Comparison of ENCODE assay signal across 16 cellular contexts in the genomic region with DNA sequence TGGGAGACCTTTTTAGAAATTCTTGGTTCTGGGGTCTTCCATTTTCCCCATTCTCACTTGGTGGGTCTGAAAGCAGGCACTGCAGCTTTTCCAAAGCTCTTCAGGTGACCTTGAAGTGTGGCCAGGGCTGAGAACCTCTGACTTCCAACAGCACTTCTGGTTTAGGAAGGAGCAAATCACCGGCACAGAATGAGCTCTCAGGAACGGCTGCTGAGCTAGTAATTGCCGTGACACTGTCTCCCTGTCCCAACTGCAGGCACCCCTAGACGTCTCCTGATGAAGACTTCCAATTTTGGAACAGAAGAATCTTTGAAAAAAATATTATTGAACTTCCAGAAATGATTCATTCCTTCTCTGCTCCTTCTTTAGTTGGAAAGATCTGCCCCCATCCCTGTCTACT. TPM values are rescaled to one million over a fixed set of nuclear protein-coding genes. Genes with fewer than 3 reads are reported as not detected.
A peak's percentile ranks its signal among the peaks of the same experiment; 100 is the strongest.
DNase-seq lines count a peak whose midpoint lies in the region; ATAC-seq and TF ChIP-seq lines count a peak whose summit lies in the region.
"Had no signal": no experiment of that assay in that cellular context is flagged by ENCODE, and none has a peak within 500 bp of the region (broad histone marks: within the 10 kb centered on the region; RNA-seq: fewer than 3 reads in every experiment).

No MANE protein-coding gene starts in this region.

- peak; percentile 24 for ATAC-seq in GM19438 (IDR thresholded peaks at IDR 0.05; ENCODE audit: low read depth, unreplicated experiment)
- ATAC-seq in HG03066 (IDR thresholded peaks at IDR 0.05; ENCODE audit: low read depth, unreplicated experiment): peak; percentile 5
- ATAC-seq in activated T-helper 17 cell treated with anti-CD3 and anti-CD28 coated beads, Interleukin-2, amount 50 U/mL, for 72 hours (replicated peaks): no peak

- peak overlapping the region in 6 of 10 experiments; percentile 15 to 42 (median 26); a peak in 6 of 20 replicates for H3K4me3 ChIP-seq in BLaER1 treated with 17β-estradiol and CSF1 and Interleukin-3, amounts not matched to agents 10 nM and 100 nM
- H3K4me3 ChIP-seq: cardiac muscle cell, ovary, SJSA1 had no signal

- peak overlapping the region; percentile 76 to 89 (median 81) for H3K4me2 ChIP-seq in BLaER1 treated with 17β-estradiol and CSF1 and Interleukin-3, amounts not matched to agents 10 nM and 100 nM

- H3K27ac Mint-ChIP-seq in activated T-helper 17 cell treated with anti-CD3 and anti-CD28 coated beads, Interleukin-2, amount 50 U/mL, for 72 hours: no peak overlapping the region
- H3K27ac Mint-ChIP-seq in chondrocyte (ENCODE audit: unreplicated experiment): no peak overlapping the region

- peaks cover 0 to 4% (median 0%) of the 10 kb centered on the region in 11 experiments; a peak in 3 of 22 replicates for H4K20me1 ChIP-seq in BLaER1 treated with 17β-estradiol and CSF1 and Interleukin-3, amounts not matched to agents 10 nM and 100 nM

- no peaks in the 10 kb centered on the region for H3K9me3 Mint-ChIP-seq in activated T-helper 17 cell treated with anti-CD3 and anti-CD28 coated beads, Interleukin-2, amount 50 U/mL, for 72 hours
- H3K9me3 Mint-ChIP-seq in chondrocyte (ENCODE audit: low read depth): no peaks in the 10 kb centered on the region

- TF ChIP-seq CTCF in chondrocyte (IDR thresholded peaks at IDR 0.05): no peak

- H3K9ac ChIP-seq in BLaER1 treated with 17β-estradiol and CSF1 and Interleukin-3, amounts not matched to agents 10 nM and 100 nM: peak overlapping the region; percentile 20 to 69 (median 57); a peak in 18 of 22 replicates

- H3K27me3 ChIP-seq in BLaER1 treated with 17β-estradiol and CSF1 and Interleukin-3, amounts not matched to agents 10 nM and 100 nM: no peaks in the 10 kb centered on the region
- H3K27me3 ChIP-seq: cardiac muscle cell, esophagus muscularis mucosa, ovary, SJSA1 had no signal

- peaks cover 0 to 51% (median 21%) of the 10 kb centered on the region in 11 experiments; a peak in 18 of 22 replicates for H3K9me3 ChIP-seq in BLaER1 treated with 17β-estradiol and CSF1 and Interleukin-3, amounts not matched to agents 10 nM and 100 nM (replicated peaks in 1 of 11)
- H3K9me3 ChIP-seq: esophagus muscularis mucosa, ovary, SJSA1 had no signal

- H3K4me1 ChIP-seq in BLaER1 treated with 17β-estradiol and CSF1 and Interleukin-3, amounts not matched to agents 10 nM and 100 nM: peaks cover 42 to 54% (median 50%) of the 10 kb centered on the region in 10 experiments
- H3K4me1 ChIP-seq: SJSA1 had no signal

- H3K4me3 Mint-ChIP-seq in activated T-helper 17 cell treated with anti-CD3 and anti-CD28 coated beads, Interleukin-2, amount 50 U/mL, for 72 hours: peak overlapping the region; percentile 11
- H3K4me3 Mint-ChIP-seq in chondrocyte (ENCODE audit: unreplicated experiment): no peak overlapping the region
- H3K4me3 Mint-ChIP-seq: activated CD4-positive, alpha-beta T cell treated with anti-CD3 and anti-CD28 coated beads for 36 hours had no signal

- peaks cover 7% of the 10 kb centered on the region for H3K4me1 Mint-ChIP-seq in activated T-helper 17 cell treated with anti-CD3 and anti-CD28 coated beads, Interleukin-2, amount 50 U/mL, for 72 hours
- H3K4me1 Mint-ChIP-seq in chondrocyte (ENCODE audit: low read depth): no peaks in the 10 kb centered on the region

- no peak for DNase-seq in HT-29 (ENCODE audit: low spot score)
- no peak for DNase-seq in chondrocyte (ENCODE audit: low spot score)
- no peak for DNase-seq in retina
- no peak for DNase-seq in stimulated activated CD4-positive, alpha-beta T cell treated with anti-CD3 and anti-CD28 coated beads, Interleukin-2, amount 100 ng/mL, for 48 hours
- DNase-seq: activated CD4-positive, alpha-beta T cell treated with anti-CD3 and anti-CD28 coated beads for 36 hours; EL; GOT3; NCI-H526 treated with DMSO at 0.1 percent for 48 hours; ovary had no signal

- peaks cover 3% of the 10 kb centered on the region for H3K27me3 Mint-ChIP-seq in activated T-helper 17 cell treated with anti-CD3 and anti-CD28 coated beads, Interleukin-2, amount 50 U/mL, for 72 hours
- peaks cover 18% of the 10 kb centered on the region for H3K27me3 Mint-ChIP-seq in chondrocyte (ENCODE audit: low read depth)
- H3K27me3 Mint-ChIP-seq: activated CD4-positive, alpha-beta T cell treated with anti-CD3 and anti-CD28 coated beads for 36 hours had no signal

- H3K27ac ChIP-seq in BLaER1 treated with 17β-estradiol and CSF1 and Interleukin-3, amounts not matched to agents 10 nM and 100 nM: peak overlapping the region; percentile 24 to 84 (median 80); a peak in 20 of 22 replicates
- H3K27ac ChIP-seq: cardiac muscle cell, esophagus muscularis mucosa, ovary, SJSA1 had no signal

- H3K36me3 Mint-ChIP-seq in activated T-helper 17 cell treated with anti-CD3 and anti-CD28 coated beads, Interleukin-2, amount 50 U/mL, for 72 hours (ENCODE audit: low read depth): no peaks in the 10 kb centered on the region
- no peaks in the 10 kb centered on the region for H3K36me3 Mint-ChIP-seq in chondrocyte (ENCODE audit: low read depth)

- peaks cover 0 to 81% (median 25%) of the 10 kb centered on the region in 11 experiments; a peak in 13 of 22 replicates for H3K36me3 ChIP-seq in BLaER1 treated with 17β-estradiol and CSF1 and Interleukin-3, amounts not matched to agents 10 nM and 100 nM
- H3K36me3 ChIP-seq: cardiac muscle cell, esophagus muscularis mucosa, ovary, SJSA1 had no signal

RNA-seq across cellular contexts. Expression of a gene that starts 31.3 kb away (rescaled TPM):
- total RNA-seq in activated T-helper 17 cell treated with anti-CD3 and anti-CD28 coated beads, Interleukin-2, amount 50 U/mL, for 72 hours: 1 to 10 TPM; 3.0 to 3.9 TPM
- 0.05 TPM in 1 of 2 replicates, not detected in the other for total RNA-seq in HT-29 (2014; rRNA removed; shearing (Covaris generic))
- not detected in 3 replicates for total RNA-seq in chondrocyte
- total RNA-seq: cardiac muscle cell had no signal
